In genomic region chr9:79571309-79572031, GRCh38 we compare ENCODE assay signal across 8 cellular contexts. TPM values are rescaled to one million over a fixed set of nuclear protein-coding genes. Genes with fewer than 3 reads are reported as not detected.
DNase-seq lines count a peak whose midpoint lies in the region; ATAC-seq and TF ChIP-seq lines count a peak whose summit lies in the region.

TLE4 (plus strand) TSS chr9:79571965; CDS start chr9:79572791, 826 bp downstream.

- H3K36me3 ChIP-seq in SU-DHL-6 (ENCODE audit: low read length) (peaks cover 5% of the 10 kb centered on the region; the same call in 1 of the 2 replicates), osteoblast (ENCODE audit: insufficient read depth, low read length) (no peaks in the 10 kb centered on the region), testis (ENCODE audit: low read depth, missing control alignments) (no peaks in the 10 kb centered on the region)

- DNase-seq in NCI-H1105 treated with DMSO at 0.1 percent for 48 hours (lab: John Stamatoyannopoulos, UW): peak; percentile 99
- peak; percentile 99 for DNase-seq in activated naive CD8-positive, alpha-beta T cell treated with anti-CD3 and anti-CD28 coated beads, Interleukin-2, amount 50 U/mL, for 16 hours (ENCODE audit: low read depth, low spot score)
- peak; percentile 100 for DNase-seq in head of caudate nucleus
- DNase-seq in osteoblast (ENCODE audit: insufficient read length, low spot score, missing footprints): peak; percentile 98
- peak; percentile 100 for DNase-seq in testis

- H2AFZ ChIP-seq in SU-DHL-6 (ENCODE audit: low read depth, low read length, severe bottlenecking) (peak within 1 kb of the TSS; percentile 94), osteoblast (ENCODE audit: low read length) (peak within 1 kb of the TSS; percentile 98)

- intact Hi-C loops in head of caudate nucleus (cut with DNase I) (loop anchor here (5.0 to 10.0 kb wide), 3 partner anchors 84 to 363 kb away; no protein-coding TSS in a partner anchor), testis (cut with DNase I; ENCODE audit: low total_unique reads) (no loop called here)

- peak within 1 kb of the TSS; percentile 82 for H3K9ac ChIP-seq in SU-DHL-6 (ENCODE audit: low read length)

- H3K4me1 ChIP-seq in osteoblast (ENCODE audit: insufficient read depth, low read length) (peaks cover 17% of the 10 kb centered on the region), testis (peaks cover 13% of the 10 kb centered on the region)

- peak; percentile 84 for ATAC-seq in HG02678 (IDR thresholded peaks at IDR 0.05; ENCODE audit: unreplicated experiment)

- H3K4me3 ChIP-seq in SU-DHL-6 (ENCODE audit: insufficient read depth, low read length, poor library complexity, severe bottlenecking) (peak within 1 kb of the TSS; percentile 85), osteoblast (ENCODE audit: insufficient read depth, low read length) (peak within 1 kb of the TSS; percentile 85), testis (peak within 1 kb of the TSS; percentile 84 to 92)

- H4K20me1 ChIP-seq in SU-DHL-6 (ENCODE audit: low read depth, low read length): no peaks in the 10 kb centered on the region
- H4K20me1 ChIP-seq in osteoblast (ENCODE audit: insufficient read depth, low read length): no peaks in the 10 kb centered on the region

- 0% methylated on average over 16 to 48 of the region's 48 CpGs for WGBS in testis, 2 donors

- H3K4me2 ChIP-seq in SU-DHL-6 (ENCODE audit: low read depth, low read length, poor library complexity, severe bottlenecking) (peak within 1 kb of the TSS; percentile 92), osteoblast (ENCODE audit: insufficient read depth, low read length) (peak within 1 kb of the TSS; percentile 92)

- TF ChIP-seq CTCF in SU-DHL-6 (IDR thresholded peaks at IDR 0.05; ENCODE audit: insufficient read depth, low read length, poor library complexity, severe bottlenecking) (no peak), osteoblast (IDR thresholded peaks at IDR 0.05; ENCODE audit: extremely low read depth, low read depth, low read length) (no peak), testis (IDR thresholded peaks at IDR 0.05) (no peak)

- peak within 1 kb of the TSS; percentile 100 for H3K27ac ChIP-seq in SU-DHL-6 (ENCODE audit: low read depth, low read length)
- H3K27ac ChIP-seq in osteoblast (ENCODE audit: low read depth, low read length): peak within 1 kb of the TSS; percentile 97
- peak within 1 kb of the TSS; percentile 94 to 95 for H3K27ac ChIP-seq in testis

- H3K9me2 ChIP-seq in SU-DHL-6 (replicated peaks; ENCODE audit: insufficient read depth, low read length): no peaks in the 10 kb centered on the region

- peaks cover 5% of the 10 kb centered on the region; the same call in 1 of the 2 replicates for H3K79me2 ChIP-seq in SU-DHL-6 (ENCODE audit: insufficient read depth, low read length)
- H3K79me2 ChIP-seq in osteoblast (ENCODE audit: insufficient read depth, low read length): peaks cover 37% of the 10 kb centered on the region

- H3F3A ChIP-seq in SU-DHL-6 (ENCODE audit: insufficient read depth): peaks cover 23% of the 10 kb centered on the region

- H3K27me3 ChIP-seq in SU-DHL-6 (ENCODE audit: low read length): no peaks in the 10 kb centered on the region
- no peaks in the 10 kb centered on the region for H3K27me3 ChIP-seq in osteoblast (ENCODE audit: insufficient read depth, low read length)
- H3K27me3 ChIP-seq in testis: no peaks in the 10 kb centered on the region

- H3K9me3 ChIP-seq in SU-DHL-6 (ENCODE audit: insufficient read depth, low read length): no peaks in the 10 kb centered on the region
- no peaks in the 10 kb centered on the region for H3K9me3 ChIP-seq in osteoblast (ENCODE audit: low read depth, low read length)
- no peaks in the 10 kb centered on the region for H3K9me3 ChIP-seq in testis

- peak; percentile 53 for TF ChIP-seq POLR2A in GM10847 (IDR thresholded peaks at IDR 0.05; ENCODE audit: extremely low read depth, insufficient read length)
- peak; percentile 95 for TF ChIP-seq POLR2A in testis (IDR thresholded peaks at IDR 0.05)

RNA-seq across cellular contexts. Expression of gene TLE4, which starts in this region (rescaled TPM):
- total RNA-seq in osteoblast (49.2 and 62.2 TPM in 2 replicates), testis (100 to 1,000 TPM; 223 to 311 TPM)
- polyA plus RNA-seq in testis (ENCODE audit: insufficient read depth, low read depth, low replicate concordance): 292 TPM

Comparison
In these comparisons a context has a peak if more than half of its experiments do, and no peak if none do; other contexts are left out.
1. Peak in every context shown above with its lines: DNase-seq, ATAC-seq, H3K4me3 ChIP-seq and H3K27ac ChIP-seq.